ENCODE assay signal across 17 cellular contexts in the genomic region with DNA sequence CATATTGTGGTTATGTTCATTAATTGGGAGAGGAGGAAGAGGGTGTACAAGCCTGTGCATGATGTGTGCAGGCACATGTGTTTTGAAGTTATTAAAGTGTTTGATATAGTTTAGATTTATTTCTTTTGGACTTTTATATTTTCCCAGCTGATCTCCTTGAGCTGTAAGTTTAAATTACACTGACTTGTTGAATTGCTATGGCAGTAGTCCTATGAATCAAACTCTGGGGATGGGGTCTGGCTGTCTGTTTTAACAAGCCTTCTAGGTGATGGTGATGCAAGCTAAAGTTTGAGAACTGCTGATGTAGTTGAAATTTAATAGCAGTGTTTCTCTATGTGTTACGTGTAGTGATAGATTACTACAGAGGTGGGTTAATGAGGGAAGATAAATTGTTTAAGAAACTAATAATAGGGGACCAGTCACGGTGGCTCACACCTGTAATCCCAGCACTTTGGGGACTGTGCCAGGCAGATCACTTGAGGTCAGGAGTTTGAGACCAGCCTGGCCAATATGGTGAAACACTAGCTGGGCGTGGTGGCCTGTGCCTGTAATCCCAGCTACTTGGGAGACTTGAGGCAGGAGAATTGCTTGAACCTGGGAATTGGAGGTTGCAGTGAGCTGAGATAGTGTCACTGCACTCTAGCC. TPM values are rescaled to one million over a fixed set of nuclear protein-coding genes. Genes with fewer than 3 reads are reported as not detected.
DNase-seq lines count a peak whose midpoint lies in the region; ATAC-seq and TF ChIP-seq lines count a peak whose summit lies in the region.
"Had no signal": no experiment of that assay in that cellular context is flagged by ENCODE, and none has a peak within 500 bp of the region (broad histone marks: within the 10 kb centered on the region; RNA-seq: fewer than 3 reads in every experiment).

No MANE protein-coding gene starts in this region.

- DNase-seq in activated T-cell treated with anti-CD3 and anti-CD28 coated beads, Interleukin-2, amount 50 U/mL, for 72 hours, result no peak
- DNase-seq in activated T-cell treated with anti-CD3 and anti-CD28 coated beads for 4 hours (no peak), gastrocnemius medialis (peak; percentile 63 to 86), MV-4-11 (lab: John Stamatoyannopoulos, UW) (no peak), HFFc6 (no peak)
- DNase-seq in central memory CD8-positive, alpha-beta T cell (ENCODE audit: low spot score in 2 of 2), result no peak
- DNase-seq in NK-92 treated with Interleukin-12 subunit alpha and Interleukin-12 subunit beta, amount 100 ng/mL, for 24 hours (lab: John Stamatoyannopoulos, UW), result no peak
- DNase-seq: anterior cingulate cortex, DMS79 treated with DMSO at 0.1 percent for 48 hours, endodermal cell, islet precursor cell, mesenchymal stem cell, NCI-H1436 treated with DMSO at 0.1 percent for 48 hours, NCI-H2227 treated with DMSO at 0.1 percent for 48 hours, upper lobe of left lung had no signal

- peak overlapping the region; percentile 4 to 7 for H3K4me3 Mint-ChIP-seq in activated T-cell treated with anti-CD3 and anti-CD28 coated beads, Interleukin-2, amount 50 U/mL, for 72 hours
- H3K4me3 Mint-ChIP-seq in IgD-negative memory B cell (peak overlapping the region in 3 of 4 donors; percentile 57 to 80 (median 66)), HFFc6 (no peak overlapping the region)
- H3K4me3 Mint-ChIP-seq in central memory CD8-positive, alpha-beta T cell, result peak overlapping the region; percentile 12
- H3K4me3 Mint-ChIP-seq: activated T-helper 1 cell treated with anti-CD3 and anti-CD28 coated beads, Interleukin-12 subunit alpha, Interleukin-12 subunit beta, Interleukin-2, Interleukin-4 antibody, amounts not matched to agents 30 ng/mL and 10 ng/mL and 1 ng/mL, durations not matched to agents 14 hours and 24 hours and 36 hours; endodermal cell had no signal

- in situ Hi-C loops in gastrocnemius medialis (cut with MboI; ENCODE audit: low sequenced_read_pairs in 4 of 4), result loop anchor here in 1 of 4 donors (25.0 kb wide), 1 partner anchor 206 kb away; a partner anchor contains a TSS

- no peaks in the 10 kb centered on the region for H3K9me3 ChIP-seq in gastrocnemius medialis
- H3K9me3 ChIP-seq: upper lobe of left lung had no signal

- peaks cover 77% of the 10 kb centered on the region for H3K4me1 Mint-ChIP-seq in activated T-cell treated with anti-CD3 and anti-CD28 coated beads, Interleukin-2, amount 50 U/mL, for 72 hours (ENCODE audit: low read depth)
- H3K4me1 Mint-ChIP-seq in IgD-negative memory B cell, result peaks cover 24 to 63% (median 45%) of the 10 kb centered on the region in 3 donors
- H3K4me1 Mint-ChIP-seq in central memory CD8-positive, alpha-beta T cell, result peaks cover 77% of the 10 kb centered on the region
- H3K4me1 Mint-ChIP-seq in HFFc6 (ENCODE audit: low read depth), result peaks cover 45% of the 10 kb centered on the region

- TF ChIP-seq CTCF in gastrocnemius medialis (IDR thresholded peaks at IDR 0.05 in 4 of 5, conservative IDR thresholded peaks at IDR 0.05 in 1 of 5), result no peak
- no peak for TF ChIP-seq CTCF in HFFc6 (IDR thresholded peaks at IDR 0.05)

- H3K27ac ChIP-seq in gastrocnemius medialis, result peak overlapping the region; percentile 58 to 100 (median 80)

- no peak for ATAC-seq in activated T-cell treated with anti-CD3 and anti-CD28 coated beads, Interleukin-2, amount 50 U/mL, for 72 hours (replicated peaks in 1 of 2)
- no peak for ATAC-seq in central memory CD8-positive, alpha-beta T cell (replicated peaks; ENCODE audit: extremely low read depth, poor library complexity, severe bottlenecking)
- peak; percentile 83 to 88 for ATAC-seq in gastrocnemius medialis

- TF ChIP-seq POLR2A in gastrocnemius medialis (IDR thresholded peaks at IDR 0.05), result no peak

- no peaks in the 10 kb centered on the region for H3K27me3 ChIP-seq in gastrocnemius medialis
- H3K27me3 ChIP-seq: upper lobe of left lung had no signal

- H3K4me1 ChIP-seq in gastrocnemius medialis, result peaks cover 75 to 82% of the 10 kb centered on the region in 2 donors

- H3K36me3 ChIP-seq in gastrocnemius medialis, result peaks cover 0 to 5% of the 10 kb centered on the region in 2 donors

- intact Hi-C loops in gastrocnemius medialis (cut with DNase I; ENCODE audit: low total_unique reads), result no loop called here

- no peaks in the 10 kb centered on the region for H3K27me3 Mint-ChIP-seq in activated T-cell treated with anti-CD3 and anti-CD28 coated beads, Interleukin-2, amount 50 U/mL, for 72 hours (ENCODE audit: low read depth)
- no peaks in the 10 kb centered on the region for H3K27me3 Mint-ChIP-seq in IgD-negative memory B cell
- no peaks in the 10 kb centered on the region for H3K27me3 Mint-ChIP-seq in central memory CD8-positive, alpha-beta T cell
- H3K27me3 Mint-ChIP-seq in HFFc6 (ENCODE audit: insufficient read depth), result no peaks in the 10 kb centered on the region

- H3K27ac Mint-ChIP-seq in activated T-cell treated with anti-CD3 and anti-CD28 coated beads, Interleukin-2, amount 50 U/mL, for 72 hours, result peak overlapping the region; percentile 74
- H3K27ac Mint-ChIP-seq in IgD-negative memory B cell, result peak overlapping the region in 1 of 3 donors; percentile 75
- peak overlapping the region; percentile 44 for H3K27ac Mint-ChIP-seq in central memory CD8-positive, alpha-beta T cell (ENCODE audit: low read depth)
- no peak overlapping the region for H3K27ac Mint-ChIP-seq in HFFc6
- H3K27ac Mint-ChIP-seq: activated T-helper 1 cell treated with anti-CD3 and anti-CD28 coated beads, Interleukin-12 subunit alpha, Interleukin-12 subunit beta, Interleukin-2, Interleukin-4 antibody, amounts not matched to agents 30 ng/mL and 10 ng/mL and 1 ng/mL, durations not matched to agents 14 hours and 24 hours and 36 hours; endodermal cell had no signal

- H3K9me3 Mint-ChIP-seq in activated T-cell treated with anti-CD3 and anti-CD28 coated beads, Interleukin-2, amount 50 U/mL, for 72 hours, result no peaks in the 10 kb centered on the region
- H3K9me3 Mint-ChIP-seq in IgD-negative memory B cell (no peaks in the 10 kb centered on the region), HFFc6 (no peaks in the 10 kb centered on the region)
- H3K9me3 Mint-ChIP-seq in central memory CD8-positive, alpha-beta T cell, result no peaks in the 10 kb centered on the region
- H3K9me3 Mint-ChIP-seq: activated T-helper 1 cell treated with anti-CD3 and anti-CD28 coated beads, Interleukin-12 subunit alpha, Interleukin-12 subunit beta, Interleukin-2, Interleukin-4 antibody, amounts not matched to agents 30 ng/mL and 10 ng/mL and 1 ng/mL, durations not matched to agents 14 hours and 24 hours and 36 hours; endodermal cell had no signal

- H3K36me3 Mint-ChIP-seq in activated T-cell treated with anti-CD3 and anti-CD28 coated beads, Interleukin-2, amount 50 U/mL, for 72 hours (ENCODE audit: insufficient read depth in 2 of 2), result peaks cover 8 to 33% of the 10 kb centered on the region in 2 donors
- peaks cover 4% of the 10 kb centered on the region for H3K36me3 Mint-ChIP-seq in IgD-negative memory B cell
- H3K36me3 Mint-ChIP-seq in central memory CD8-positive, alpha-beta T cell (ENCODE audit: insufficient read depth), result peaks cover 42% of the 10 kb centered on the region
- H3K36me3 Mint-ChIP-seq in HFFc6 (ENCODE audit: low read depth), result peaks cover 42% of the 10 kb centered on the region

- H3K4me3 ChIP-seq in gastrocnemius medialis, result no peak overlapping the region
- H3K4me3 ChIP-seq: upper lobe of left lung had no signal

RNA-seq across cellular contexts. Expression of a gene that starts 7.0 kb away (rescaled TPM):
- 100 to 1,000 TPM; 206 to 227 TPM for total RNA-seq in activated T-cell treated with anti-CD3 and anti-CD28 coated beads, Interleukin-2, amount 50 U/mL, for 72 hours
- 24.4 TPM for polyA plus RNA-seq in IgD-negative memory B cell
- 10 to 100 TPM; 46.3 to 85.6 (median 68.3) TPM for total RNA-seq in gastrocnemius medialis
- total RNA-seq in HFFc6 (2021; fragmentation: NEBNext Ultra II Directional; extraction: Animal tissue kit (Norgen Biotek cat#: 25700)), result 100 to 1,000 TPM; 138 to 171 (median 159) TPM

Comparison
In these comparisons a context has a peak if more than half of its experiments do, and no peak if none do; other contexts are left out.
1. ATAC-seq: peak in gastrocnemius medialis (2 of 2); none in activated T-cell treated with anti-CD3 and anti-CD28 coated beads, Interleukin-2, amount 50 U/mL, for 72 hours (0 of 2) and central memory CD8-positive, alpha-beta T cell (single experiment).
2. DNase-seq: peak in gastrocnemius medialis (2 of 2); none in activated T-cell treated with anti-CD3 and anti-CD28 coated beads, Interleukin-2, amount 50 U/mL, for 72 hours (0 of 2), activated T-cell treated with anti-CD3 and anti-CD28 coated beads for 4 hours (single experiment), central memory CD8-positive, alpha-beta T cell (0 of 2), MV-4-11 (single experiment), NK-92 treated with Interleukin-12 subunit alpha and Interleukin-12 subunit beta, amount 100 ng/mL, for 24 hours (single experiment) and HFFc6 (single experiment).